In genomic region chr2:69645026-69645425, GRCh38 we compare ENCODE assay signal across 8 cellular contexts. TPM values are rescaled to one million over a fixed set of nuclear protein-coding genes. Genes with fewer than 3 reads are reported as not detected.
DNase-seq lines count a peak whose midpoint lies in the region; ATAC-seq, FAIRE-seq and TF ChIP-seq lines count a peak whose summit lies in the region.

No MANE protein-coding gene starts in this region.

- H3K27me3 ChIP-seq in BLaER1, result no peaks in the 10 kb centered on the region

- H3K9me3 ChIP-seq in BLaER1 (no peaks in the 10 kb centered on the region), kidney (ENCODE audit: control insufficient read depth in 1 of 2, low read length in 2 of 2) (no peaks in the 10 kb centered on the region)

- peaks cover 34 to 37% of the 10 kb centered on the region in 2 donors for H3K36me3 Mint-ChIP-seq in activated naive CD4-positive, alpha-beta T cell treated with anti-CD3 and anti-CD28 coated beads, Interleukin-2, amount 50 U/mL, for 72 hours

- H3K27ac ChIP-seq in BLaER1 (peak overlapping the region; percentile 95), kidney (ENCODE audit: low read depth in 2 of 2, low read length in 2 of 2) (peak overlapping the region in 1 of 2 donors; percentile 97)

- no peak for TF ChIP-seq CTCF in kidney (IDR thresholded peaks at IDR 0.05; ENCODE audit: borderline replicate concordance, extremely low read depth, insufficient read depth)

- H3K9ac ChIP-seq in BLaER1 (peak overlapping the region; percentile 95), kidney (ENCODE audit: low read length in 2 of 2) (peak overlapping the region; percentile 57 to 85)

- no peaks in the 10 kb centered on the region for H3K9me3 Mint-ChIP-seq in activated naive CD4-positive, alpha-beta T cell treated with anti-CD3 and anti-CD28 coated beads, Interleukin-2, amount 50 U/mL, for 72 hours

- peak overlapping the region; percentile 93 for H3K4me2 ChIP-seq in BLaER1

- FAIRE-seq in kidney (lab: Jason Lieb, UNC), result no peak

- peak overlapping the region; percentile 94 for H3K4me3 ChIP-seq in BLaER1
- peak overlapping the region; percentile 83 to 98 for H3K4me3 ChIP-seq in kidney (ENCODE audit: low read length in 2 of 2)

- H3K4me1 ChIP-seq in BLaER1 (peaks cover 65% of the 10 kb centered on the region), kidney (ENCODE audit: control insufficient read depth in 1 of 2, insufficient read depth in 1 of 2, low read depth in 1 of 2, low read length in 2 of 2) (peaks cover 4 to 16% of the 10 kb centered on the region in 2 donors)

- peak overlapping the region; percentile 75 to 98 for H3K27ac Mint-ChIP-seq in activated naive CD4-positive, alpha-beta T cell treated with anti-CD3 and anti-CD28 coated beads, Interleukin-2, amount 50 U/mL, for 72 hours

- peak; percentile 22 for DNase-seq in HT-29 (ENCODE audit: low spot score)
- DNase-seq in activated naive CD4-positive, alpha-beta T cell treated with anti-CD3 and anti-CD28 coated beads, Interleukin-2, amount 50 U/mL, for 72 hours (ENCODE audit: low spot score in 2 of 2), result no peak
- DNase-seq in kidney, result no peak
- peak; percentile 68 for DNase-seq in superior temporal gyrus (ENCODE audit: extremely low spot score)
- DNase-seq in sciatic nerve (ENCODE audit: low spot score), result no peak
- DNase-seq in H4 (ENCODE audit: low spot score), result no peak
- no peak for DNase-seq in activated CD4-positive, CD25-positive, alpha-beta regulatory T cell treated with anti-CD3 and anti-CD28 coated beads, Interleukin-2, amount 50 U/mL, for 72 hours

- peaks cover 17% of the 10 kb centered on the region for H4K20me1 ChIP-seq in BLaER1

- 0 out of 2 replicates have a peak, but pooled peaks cover 5% of the 10 kb centered on the region for H3K36me3 ChIP-seq in BLaER1
- H3K36me3 ChIP-seq in kidney (ENCODE audit: control insufficient read depth in 1 of 2, insufficient read depth in 2 of 2, low read length in 2 of 2), result no peaks in the 10 kb centered on the region

- no peak for ATAC-seq in activated naive CD4-positive, alpha-beta T cell treated with anti-CD3 and anti-CD28 coated beads, Interleukin-2, amount 50 U/mL, for 72 hours
- ATAC-seq in sciatic nerve, result no peak

- intact Hi-C loops in kidney (cut with DNase I), result no loop called here
- intact Hi-C loops in sciatic nerve (cut with DNase I), result no loop called here

RNA-seq across cellular contexts. Expression of gene AAK1, which starts 1.5 kb away (rescaled TPM):
- 14.7 and 16.2 TPM in 2 replicates for total RNA-seq in HT-29 (2014; rRNA removed; shearing (Covaris generic))
- total RNA-seq in activated naive CD4-positive, alpha-beta T cell treated with anti-CD3 and anti-CD28 coated beads, Interleukin-2, amount 50 U/mL, for 72 hours, result 100 to 1,000 TPM; 129 to 137 TPM
- 93.7 TPM for total RNA-seq in kidney
- polyA plus RNA-seq in kidney (ENCODE audit: insufficient read depth, low read depth, low replicate concordance), result 25.8 TPM
- total RNA-seq in sciatic nerve, result 82.4 TPM
- 11.5 and 19.8 TPM in 2 replicates for total RNA-seq in H4 (2014; rRNA removed; shearing (Covaris generic))

Comparison
In these comparisons a context has a peak if more than half of its experiments do, and no peak if none do; other contexts are left out.
1. DNase-seq: peak in HT-29 (single experiment) and superior temporal gyrus (single experiment); none in activated naive CD4-positive, alpha-beta T cell treated with anti-CD3 and anti-CD28 coated beads, Interleukin-2, amount 50 U/mL, for 72 hours (0 of 2), kidney (single experiment), sciatic nerve (single experiment), H4 (single experiment) and activated CD4-positive, CD25-positive, alpha-beta regulatory T cell treated with anti-CD3 and anti-CD28 coated beads, Interleukin-2, amount 50 U/mL, for 72 hours (single experiment).